ENCODE assay signal across 17 cellular contexts in the genomic region with DNA sequence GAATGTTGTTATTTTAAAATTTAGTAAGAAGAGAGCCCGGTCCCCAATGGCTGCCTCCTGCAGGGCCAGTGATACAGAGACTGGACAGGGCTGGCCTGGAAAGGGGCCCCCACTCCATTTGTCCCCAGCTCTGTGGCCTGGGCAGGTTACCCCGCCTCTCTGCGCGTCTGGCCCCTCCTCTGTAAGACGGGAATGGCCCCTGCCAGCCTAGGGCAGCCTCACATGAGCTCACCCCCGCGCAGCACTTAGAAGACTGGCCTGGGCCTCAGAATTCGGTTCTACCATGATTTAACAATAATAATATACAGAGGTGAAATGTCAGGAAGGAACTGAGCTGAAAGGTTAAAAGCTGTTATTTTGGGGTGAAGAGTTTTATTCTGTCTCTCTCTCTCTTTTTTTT. TPM values are rescaled to one million over a fixed set of nuclear protein-coding genes. Genes with fewer than 3 reads are reported as not detected.
DNase-seq lines count a peak whose midpoint lies in the region; ATAC-seq and TF ChIP-seq lines count a peak whose summit lies in the region.
"Had no signal": no experiment of that assay in that cellular context is flagged by ENCODE, and none has a peak within 500 bp of the region (broad histone marks: within the 10 kb centered on the region; RNA-seq: fewer than 3 reads in every experiment).

No MANE protein-coding gene starts in this region.

- no peaks in the 10 kb centered on the region for H3K9me3 Mint-ChIP-seq in activated T-cell treated with anti-CD3 and anti-CD28 coated beads, Interleukin-2, amount 50 U/mL, for 4 hours
- H3K9me3 Mint-ChIP-seq in activated naive CD8-positive, alpha-beta T cell treated with anti-CD3 and anti-CD28 coated beads, Interleukin-2, amount 10 ng/mL, durations not matched to agents 7 days and 5 days: no peaks in the 10 kb centered on the region
- no peaks in the 10 kb centered on the region for H3K9me3 Mint-ChIP-seq in stimulated activated effector memory CD8-positive, alpha-beta T cell treated with anti-CD3 and anti-CD28 coated beads, Interleukin-12 subunit alpha, Interleukin-12 subunit beta, amount 100 ng/mL, for 72 hours
- no peaks in the 10 kb centered on the region for H3K9me3 Mint-ChIP-seq in HFFc6

- no peaks in the 10 kb centered on the region for H3K36me3 ChIP-seq in H7 (replicated peaks; ENCODE audit: control insufficient read depth, insufficient read depth, low read length)
- H3K36me3 ChIP-seq: gastrocnemius medialis, thyroid gland had no signal

- H3K4me1 Mint-ChIP-seq in activated T-cell treated with anti-CD3 and anti-CD28 coated beads, Interleukin-2, amount 50 U/mL, for 4 hours (ENCODE audit: low read depth): peaks cover 57% of the 10 kb centered on the region
- peaks cover 43% of the 10 kb centered on the region for H3K4me1 Mint-ChIP-seq in activated naive CD8-positive, alpha-beta T cell treated with anti-CD3 and anti-CD28 coated beads, Interleukin-2, amount 10 ng/mL, durations not matched to agents 7 days and 5 days
- peaks cover 56% of the 10 kb centered on the region for H3K4me1 Mint-ChIP-seq in stimulated activated effector memory CD8-positive, alpha-beta T cell treated with anti-CD3 and anti-CD28 coated beads, Interleukin-12 subunit alpha, Interleukin-12 subunit beta, amount 100 ng/mL, for 72 hours
- H3K4me1 Mint-ChIP-seq in HFFc6 (ENCODE audit: low read depth): peaks cover 5% of the 10 kb centered on the region; the same call in 1 of the 2 replicates

- H3K4me3 ChIP-seq in H7 (ENCODE audit: insufficient read depth, low read depth, low read length): no peak overlapping the region

- H3K27me3 ChIP-seq in H7 (ENCODE audit: control insufficient read depth, insufficient read depth, low read length): no peaks in the 10 kb centered on the region
- H3K27me3 ChIP-seq: gastrocnemius medialis, thyroid gland had no signal

- H3K4me3 Mint-ChIP-seq in activated T-cell treated with anti-CD3 and anti-CD28 coated beads, Interleukin-2, amount 50 U/mL, for 4 hours: peak overlapping the region; percentile 91
- peak overlapping the region; percentile 96 for H3K4me3 Mint-ChIP-seq in activated naive CD8-positive, alpha-beta T cell treated with anti-CD3 and anti-CD28 coated beads, Interleukin-2, amount 10 ng/mL, durations not matched to agents 7 days and 5 days
- peak overlapping the region; percentile 99 for H3K4me3 Mint-ChIP-seq in stimulated activated effector memory CD8-positive, alpha-beta T cell treated with anti-CD3 and anti-CD28 coated beads, Interleukin-12 subunit alpha, Interleukin-12 subunit beta, amount 100 ng/mL, for 72 hours
- no peak overlapping the region; the same call in 1 of the 2 replicates for H3K4me3 Mint-ChIP-seq in HFFc6

- POLR2A ChIA-PET in activated naive CD8-positive, alpha-beta T cell treated with anti-CD3 and anti-CD28 coated beads, Interleukin-2, amount 10 ng/mL, durations not matched to agents 7 days and 5 days (lab: Charles Lee): interaction anchor here (0.6 to 2.5 kb wide), 4 partner anchors 11 to 58 kb away, joined by 3 to 14 read pairs (median 7); no protein-coding TSS in a partner anchor

- H3K27ac Mint-ChIP-seq in activated naive CD8-positive, alpha-beta T cell treated with anti-CD3 and anti-CD28 coated beads, Interleukin-2, amount 10 ng/mL, durations not matched to agents 7 days and 5 days: peak overlapping the region; percentile 94
- peak overlapping the region; percentile 96 for H3K27ac Mint-ChIP-seq in stimulated activated effector memory CD8-positive, alpha-beta T cell treated with anti-CD3 and anti-CD28 coated beads, Interleukin-12 subunit alpha, Interleukin-12 subunit beta, amount 100 ng/mL, for 72 hours
- H3K27ac Mint-ChIP-seq in HFFc6: no peak overlapping the region

- DNase-seq in activated T-cell treated with anti-CD3 and anti-CD28 coated beads, Interleukin-2, amount 50 U/mL, for 4 hours: no peak
- no peak for DNase-seq in activated T-cell treated with anti-CD3 and anti-CD28 coated beads, Interleukin-2, amount 50 U/mL, for 1 hour
- DNase-seq in H7: peak; percentile 23
- DNase-seq in activated naive CD8-positive, alpha-beta T cell treated with anti-CD3 and anti-CD28 coated beads, Interleukin-2, amount 10 ng/mL, durations not matched to agents 7 days and 5 days: no peak
- no peak for DNase-seq in stimulated activated effector memory CD8-positive, alpha-beta T cell treated with anti-CD3 and anti-CD28 coated beads, Interleukin-12 subunit alpha, Interleukin-12 subunit beta, amount 100 ng/mL, for 72 hours (ENCODE audit: low spot score in 2 of 2)
- DNase-seq in DMS53 (lab: John Stamatoyannopoulos, UW): no peak
- DNase-seq in HFFc6: no peak
- DNase-seq in mucosa of gallbladder (ENCODE audit: low spot score): no peak
- DNase-seq: activated CD4-positive, CD25-positive, alpha-beta regulatory T cell; activated effector memory CD4-positive, alpha-beta T cell treated with Interleukin-2 at 50 U/mL for 16 hours; gastrocnemius medialis; midbrain; posterior cingulate gyrus; stimulated activated CD4-positive, alpha-beta T cell treated with anti-CD3 and anti-CD28 coated beads, Interleukin-12 subunit alpha, Interleukin-12 subunit beta, amount 100 ng/mL, for 4 hours; thyroid gland had no signal

- no peak for TF ChIP-seq CTCF in HFFc6 (IDR thresholded peaks at IDR 0.05)

- H3K27me3 Mint-ChIP-seq in activated T-cell treated with anti-CD3 and anti-CD28 coated beads, Interleukin-2, amount 50 U/mL, for 4 hours (ENCODE audit: low read depth): no peaks in the 10 kb centered on the region
- no peaks in the 10 kb centered on the region for H3K27me3 Mint-ChIP-seq in activated naive CD8-positive, alpha-beta T cell treated with anti-CD3 and anti-CD28 coated beads, Interleukin-2, amount 10 ng/mL, durations not matched to agents 7 days and 5 days
- peaks cover 2% of the 10 kb centered on the region for H3K27me3 Mint-ChIP-seq in HFFc6 (ENCODE audit: insufficient read depth)

- ATAC-seq in activated T-cell treated with anti-CD3 and anti-CD28 coated beads, Interleukin-2, amount 50 U/mL, for 4 hours: no peak
- ATAC-seq in activated naive CD8-positive, alpha-beta T cell treated with anti-CD3 and anti-CD28 coated beads, Interleukin-2, amount 10 ng/mL, durations not matched to agents 7 days and 5 days (ENCODE audit: low read depth): no peak
- peak; percentile 57 for ATAC-seq in stimulated activated effector memory CD8-positive, alpha-beta T cell treated with anti-CD3 and anti-CD28 coated beads, Interleukin-12 subunit alpha, Interleukin-12 subunit beta, amount 100 ng/mL, for 72 hours
- ATAC-seq: gastrocnemius medialis had no signal

- H3K36me3 Mint-ChIP-seq in activated T-cell treated with anti-CD3 and anti-CD28 coated beads, Interleukin-2, amount 50 U/mL, for 4 hours (ENCODE audit: insufficient read depth): peaks cover 10% of the 10 kb centered on the region
- peaks cover 34% of the 10 kb centered on the region for H3K36me3 Mint-ChIP-seq in activated naive CD8-positive, alpha-beta T cell treated with anti-CD3 and anti-CD28 coated beads, Interleukin-2, amount 10 ng/mL, durations not matched to agents 7 days and 5 days
- H3K36me3 Mint-ChIP-seq in stimulated activated effector memory CD8-positive, alpha-beta T cell treated with anti-CD3 and anti-CD28 coated beads, Interleukin-12 subunit alpha, Interleukin-12 subunit beta, amount 100 ng/mL, for 72 hours: peaks cover 72% of the 10 kb centered on the region
- H3K36me3 Mint-ChIP-seq in HFFc6 (ENCODE audit: low read depth): no peaks in the 10 kb centered on the region

RNA-seq across cellular contexts. Expression of a gene that starts 1.3 kb away (rescaled TPM):
- 10 to 100 TPM; 23.4 to 51.5 (median 39.1) TPM for total RNA-seq in activated T-cell treated with anti-CD3 and anti-CD28 coated beads, Interleukin-2, amount 50 U/mL, for 4 hours
- total RNA-seq in H7 (2014; rRNA removed; shearing (Covaris generic)): 3.0 and 4.2 TPM in 2 replicates
- total RNA-seq in activated naive CD8-positive, alpha-beta T cell treated with anti-CD3 and anti-CD28 coated beads, Interleukin-2, amount 10 ng/mL, durations not matched to agents 7 days and 5 days: 100 to 1,000 TPM; 116 to 118 TPM
- total RNA-seq in HFFc6 (2021; fragmentation: NEBNext Ultra II Directional; extraction: Animal tissue kit (Norgen Biotek cat#: 25700)): 1 to 10 TPM; 1.9 to 7.0 (median 5.9) TPM
- 7.7 TPM for total RNA-seq in mucosa of gallbladder

RNA-seq across cellular contexts. Expression of a gene that starts 18.7 kb away (rescaled TPM):
- total RNA-seq in activated T-cell treated with anti-CD3 and anti-CD28 coated beads, Interleukin-2, amount 50 U/mL, for 4 hours: under 1 TPM in 2 of 3 donors, not detected in 1; 0.79 to 0.82 TPM
- total RNA-seq in H7 (2014; rRNA removed; shearing (Covaris generic)): 0.52 TPM in 1 of 2 replicates, not detected in the other
- total RNA-seq in activated naive CD8-positive, alpha-beta T cell treated with anti-CD3 and anti-CD28 coated beads, Interleukin-2, amount 10 ng/mL, durations not matched to agents 7 days and 5 days: 10 to 100 TPM; 75.5 to 84.9 TPM
- under 1 TPM in 2 of 6 experiments, not detected in 4; 0.33 to 0.37 TPM for total RNA-seq in HFFc6 (2021; fragmentation: NEBNext Ultra II Directional; extraction: Animal tissue kit (Norgen Biotek cat#: 25700))
- total RNA-seq in mucosa of gallbladder: 1.4 TPM
- total RNA-seq: cardiac septum, gastrocnemius medialis, M059J had no signal

RNA-seq across cellular contexts. Expression of a gene that starts 37.7 kb away (rescaled TPM):
- total RNA-seq in activated T-cell treated with anti-CD3 and anti-CD28 coated beads, Interleukin-2, amount 50 U/mL, for 4 hours: 10 to 100 TPM in 1 of 3 donors, 1 to 10 TPM in 2; 8.3 to 12.3 (median 8.7) TPM
- 1.1 and 3.5 TPM in 2 replicates for total RNA-seq in H7 (2014; rRNA removed; shearing (Covaris generic))
- total RNA-seq in activated naive CD8-positive, alpha-beta T cell treated with anti-CD3 and anti-CD28 coated beads, Interleukin-2, amount 10 ng/mL, durations not matched to agents 7 days and 5 days: 10 to 100 TPM; 41.4 to 45.1 TPM
- total RNA-seq in HFFc6 (2021; fragmentation: NEBNext Ultra II Directional; extraction: Animal tissue kit (Norgen Biotek cat#: 25700)): 10 to 100 TPM in 1 of 6 experiments, 1 to 10 TPM in 5; 6.5 to 12.1 (median 9.0) TPM
- total RNA-seq in mucosa of gallbladder: 14.4 TPM

RNA-seq across cellular contexts. Expression of a gene that starts 57.4 kb away (rescaled TPM):
- total RNA-seq in activated T-cell treated with anti-CD3 and anti-CD28 coated beads, Interleukin-2, amount 50 U/mL, for 4 hours: 10 to 100 TPM; 14.3 to 19.4 (median 18.3) TPM
- 2.7 and 3.9 TPM in 2 replicates for total RNA-seq in H7 (2014; rRNA removed; shearing (Covaris generic))
- 10 to 100 TPM; 46.8 to 47.4 TPM for total RNA-seq in activated naive CD8-positive, alpha-beta T cell treated with anti-CD3 and anti-CD28 coated beads, Interleukin-2, amount 10 ng/mL, durations not matched to agents 7 days and 5 days
- total RNA-seq in HFFc6 (2021; fragmentation: NEBNext Ultra II Directional; extraction: Animal tissue kit (Norgen Biotek cat#: 25700)): under 1 TPM; 0.51 to 0.83 (median 0.58) TPM
- total RNA-seq in mucosa of gallbladder: 8.4 TPM

Comparison
In these comparisons a context has a peak if more than half of its experiments do, and no peak if none do; other contexts are left out.
1. RNA of a gene that starts 18.7 kb away (total RNA-seq): 75.5 to 84.9 TPM in activated naive CD8-positive, alpha-beta T cell treated with anti-CD3 and anti-CD28 coated beads, Interleukin-2, amount 10 ng/mL, durations not matched to agents 7 days and 5 days; 1.4 TPM in mucosa of gallbladder (single experiment), 0.79 to 0.82 TPM in activated T-cell treated with anti-CD3 and anti-CD28 coated beads, Interleukin-2, amount 50 U/mL, for 4 hours, 0.33 to 0.37 TPM in HFFc6 and 0.52 TPM in H7; every median in the first group is over 10 times any median in the second.